2 cellular contexts compared by ENCODE assay signal in the genomic region with DNA sequence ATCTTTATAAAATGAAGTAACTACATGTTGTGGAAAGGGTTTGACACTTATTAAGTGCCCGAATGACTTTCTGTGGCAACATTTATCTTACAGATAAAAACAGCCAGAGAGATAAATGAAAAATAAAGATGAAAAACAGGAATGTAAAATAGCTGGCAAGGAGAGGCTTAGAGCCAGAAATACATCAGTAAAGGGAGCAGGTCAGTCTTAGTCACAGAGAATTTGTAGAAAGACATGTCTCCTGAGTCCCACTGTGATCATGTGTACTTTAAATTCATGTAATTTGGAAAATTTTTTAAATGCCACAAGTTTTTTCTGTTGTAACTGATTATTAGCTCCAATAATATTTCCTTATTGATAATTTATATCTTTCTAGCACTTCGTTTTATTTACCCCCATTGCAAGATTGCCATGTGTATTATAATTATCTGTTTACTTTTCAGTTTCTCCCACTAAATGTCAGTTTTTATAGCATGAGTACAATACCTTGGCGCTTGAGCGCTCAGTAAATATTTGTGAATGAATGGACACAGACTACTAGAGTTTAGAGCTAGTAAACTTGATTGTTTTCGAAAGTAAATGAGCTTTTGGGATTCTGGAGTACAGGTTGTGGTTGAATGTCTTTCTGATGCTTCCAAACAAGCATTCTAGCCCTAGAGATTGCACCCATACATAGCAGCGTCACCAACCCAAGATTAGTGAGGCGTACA.
TF ChIP-seq lines count a peak whose summit lies in the region.

No MANE protein-coding gene starts in this region.

TF ChIP-seq in HCT116, 20 proteins besides CTCF, POLR2A, EP300 and RAD21:
- TF ChIP-seq, protein P1, sequence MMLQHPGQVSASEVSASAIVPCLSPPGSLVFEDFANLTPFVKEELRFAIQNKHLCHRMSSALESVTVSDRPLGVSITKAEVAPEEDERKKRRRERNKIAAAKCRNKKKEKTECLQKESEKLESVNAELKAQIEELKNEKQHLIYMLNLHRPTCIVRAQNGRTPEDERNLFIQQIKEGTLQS (IDR thresholded peaks at IDR 0.05), result no peak
- TF ChIP-seq, protein P2, sequence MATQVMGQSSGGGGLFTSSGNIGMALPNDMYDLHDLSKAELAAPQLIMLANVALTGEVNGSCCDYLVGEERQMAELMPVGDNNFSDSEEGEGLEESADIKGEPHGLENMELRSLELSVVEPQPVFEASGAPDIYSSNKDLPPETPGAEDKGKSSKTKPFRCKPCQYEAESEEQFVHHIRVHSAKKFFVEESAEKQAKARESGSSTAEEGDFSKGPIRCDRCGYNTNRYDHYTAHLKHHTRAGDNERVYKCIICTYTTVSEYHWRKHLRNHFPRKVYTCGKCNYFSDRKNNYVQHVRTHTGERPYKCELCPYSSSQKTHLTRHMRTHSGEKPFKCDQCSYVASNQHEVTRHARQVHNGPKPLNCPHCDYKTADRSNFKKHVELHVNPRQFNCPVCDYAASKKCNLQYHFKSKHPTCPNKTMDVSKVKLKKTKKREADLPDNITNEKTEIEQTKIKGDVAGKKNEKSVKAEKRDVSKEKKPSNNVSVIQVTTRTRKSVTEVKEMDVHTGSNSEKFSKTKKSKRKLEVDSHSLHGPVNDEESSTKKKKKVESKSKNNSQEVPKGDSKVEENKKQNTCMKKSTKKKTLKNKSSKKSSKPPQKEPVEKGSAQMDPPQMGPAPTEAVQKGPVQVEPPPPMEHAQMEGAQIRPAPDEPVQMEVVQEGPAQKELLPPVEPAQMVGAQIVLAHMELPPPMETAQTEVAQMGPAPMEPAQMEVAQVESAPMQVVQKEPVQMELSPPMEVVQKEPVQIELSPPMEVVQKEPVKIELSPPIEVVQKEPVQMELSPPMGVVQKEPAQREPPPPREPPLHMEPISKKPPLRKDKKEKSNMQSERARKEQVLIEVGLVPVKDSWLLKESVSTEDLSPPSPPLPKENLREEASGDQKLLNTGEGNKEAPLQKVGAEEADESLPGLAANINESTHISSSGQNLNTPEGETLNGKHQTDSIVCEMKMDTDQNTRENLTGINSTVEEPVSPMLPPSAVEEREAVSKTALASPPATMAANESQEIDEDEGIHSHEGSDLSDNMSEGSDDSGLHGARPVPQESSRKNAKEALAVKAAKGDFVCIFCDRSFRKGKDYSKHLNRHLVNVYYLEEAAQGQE (IDR thresholded peaks at IDR 0.05; ENCODE audit: low read depth), result no peak
- TF ChIP-seq TCF7L2 (IDR thresholded peaks at IDR 0.05; ENCODE audit: borderline replicate concordance, extremely low read depth, insufficient read depth, insufficient read length) (no peak), FOSL1 (IDR thresholded peaks at IDR 0.05; ENCODE audit: low read depth) (no peak), JUND (IDR thresholded peaks at IDR 0.05) (no peak), YY1 (IDR thresholded peaks at IDR 0.05; ENCODE audit: extremely low read depth, insufficient replicate concordance, low read depth, low read length) (no peak), CBX3 (IDR thresholded peaks at IDR 0.05; ENCODE audit: low read depth) (no peak), POLR2AphosphoS5 (IDR thresholded peaks at IDR 0.05; ENCODE audit: low read depth, low read length) (no peak), ELF1 (IDR thresholded peaks at IDR 0.05; ENCODE audit: borderline replicate concordance, low read depth) (no peak), ZFX (IDR thresholded peaks at IDR 0.05) (no peak)
- TF ChIP-seq, protein P3, sequence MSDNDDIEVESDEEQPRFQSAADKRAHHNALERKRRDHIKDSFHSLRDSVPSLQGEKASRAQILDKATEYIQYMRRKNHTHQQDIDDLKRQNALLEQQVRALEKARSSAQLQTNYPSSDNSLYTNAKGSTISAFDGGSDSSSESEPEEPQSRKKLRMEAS (IDR thresholded peaks at IDR 0.05), result no peak

TF ChIP-seq in HepG2, 621 proteins besides CTCF, POLR2A, EP300 and RAD21:
- TF ChIP-seq, protein P4, sequence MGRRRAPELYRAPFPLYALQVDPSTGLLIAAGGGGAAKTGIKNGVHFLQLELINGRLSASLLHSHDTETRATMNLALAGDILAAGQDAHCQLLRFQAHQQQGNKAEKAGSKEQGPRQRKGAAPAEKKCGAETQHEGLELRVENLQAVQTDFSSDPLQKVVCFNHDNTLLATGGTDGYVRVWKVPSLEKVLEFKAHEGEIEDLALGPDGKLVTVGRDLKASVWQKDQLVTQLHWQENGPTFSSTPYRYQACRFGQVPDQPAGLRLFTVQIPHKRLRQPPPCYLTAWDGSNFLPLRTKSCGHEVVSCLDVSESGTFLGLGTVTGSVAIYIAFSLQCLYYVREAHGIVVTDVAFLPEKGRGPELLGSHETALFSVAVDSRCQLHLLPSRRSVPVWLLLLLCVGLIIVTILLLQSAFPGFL (CRISPR knock-in tag; IDR thresholded peaks at IDR 0.05), result no peak
- TF ChIP-seq NR3C1 (CRISPR knock-in tag; IDR thresholded peaks at IDR 0.05) (no peak), KDM3A (CRISPR knock-in tag; IDR thresholded peaks at IDR 0.05; ENCODE audit: low read depth) (no peak), GATAD2A (CRISPR knock-in tag; IDR thresholded peaks at IDR 0.05) (peak; percentile 27; the same call in 1 of the 2 replicates), KLF6 (CRISPR knock-in tag; IDR thresholded peaks at IDR 0.05) (no peak), ZNF350 (CRISPR knock-in tag; IDR thresholded peaks at IDR 0.05; ENCODE audit: borderline replicate concordance, low read depth) (no peak), FOXP1 (IDR thresholded peaks at IDR 0.05) (no peak), FOXP1 (CRISPR knock-in tag; IDR thresholded peaks at IDR 0.05) (0 out of 2 replicates have a peak, but pooled peaks have one; percentile 18), ZNF282 (IDR thresholded peaks at IDR 0.05; ENCODE audit: partially characterized antibody) (no peak), RXRB (CRISPR knock-in tag; IDR thresholded peaks at IDR 0.05; ENCODE audit: borderline replicate concordance) (no peak), ZNF205 (CRISPR knock-in tag; IDR thresholded peaks at IDR 0.05) (peak; percentile 81), HMG20B (CRISPR knock-in tag; conservative IDR thresholded peaks at IDR 0.05) (no peak), CEBPG (CRISPR knock-in tag; IDR thresholded peaks at IDR 0.05) (no peak), SAP130 (CRISPR knock-in tag; IDR thresholded peaks at IDR 0.05; ENCODE audit: low read depth) (no peak), SOX13 (IDR thresholded peaks at IDR 0.05) (no peak), SOX13 (CRISPR knock-in tag; conservative IDR thresholded peaks at IDR 0.05 in 1 of 2, IDR thresholded peaks at IDR 0.05 in 1 of 2) (peak in 1 of 2 experiments; percentile 66; a peak in 2 of 4 replicates), SNAI1 (CRISPR knock-in tag; IDR thresholded peaks at IDR 0.05; ENCODE audit: borderline replicate concordance) (no peak), JUND (CRISPR knock-in tag; IDR thresholded peaks at IDR 0.05) (no peak), FOXA3 (CRISPR knock-in tag; IDR thresholded peaks at IDR 0.05) (peak; percentile 53), ZNF670 (CRISPR knock-in tag; IDR thresholded peaks at IDR 0.05; ENCODE audit: borderline replicate concordance) (no peak), ZSCAN12 (CRISPR knock-in tag; IDR thresholded peaks at IDR 0.05) (no peak), ZNF335 (CRISPR knock-in tag; IDR thresholded peaks at IDR 0.05) (no peak), AGO1 (IDR thresholded peaks at IDR 0.05; ENCODE audit: low read depth, low read length, poor library complexity, severe bottlenecking) (no peak), SNRNP70 (IDR thresholded peaks at IDR 0.05; ENCODE audit: low read depth, low read length) (no peak), SOX5 (CRISPR knock-in tag; IDR thresholded peaks at IDR 0.05; ENCODE audit: borderline replicate concordance) (peak; percentile 63; the same call in 1 of the 2 replicates), MED13 (CRISPR knock-in tag; IDR thresholded peaks at IDR 0.05) (no peak), SOX6 (IDR thresholded peaks at IDR 0.05) (no peak), SOX6 (CRISPR knock-in tag; IDR thresholded peaks at IDR 0.05) (peak; percentile 34; the same call in 1 of the 2 replicates)
- TF ChIP-seq, protein P5, sequence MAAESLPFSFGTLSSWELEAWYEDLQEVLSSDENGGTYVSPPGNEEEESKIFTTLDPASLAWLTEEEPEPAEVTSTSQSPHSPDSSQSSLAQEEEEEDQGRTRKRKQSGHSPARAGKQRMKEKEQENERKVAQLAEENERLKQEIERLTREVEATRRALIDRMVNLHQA (CRISPR knock-in tag; IDR thresholded peaks at IDR 0.05), result no peak
- TF ChIP-seq, protein P6, sequence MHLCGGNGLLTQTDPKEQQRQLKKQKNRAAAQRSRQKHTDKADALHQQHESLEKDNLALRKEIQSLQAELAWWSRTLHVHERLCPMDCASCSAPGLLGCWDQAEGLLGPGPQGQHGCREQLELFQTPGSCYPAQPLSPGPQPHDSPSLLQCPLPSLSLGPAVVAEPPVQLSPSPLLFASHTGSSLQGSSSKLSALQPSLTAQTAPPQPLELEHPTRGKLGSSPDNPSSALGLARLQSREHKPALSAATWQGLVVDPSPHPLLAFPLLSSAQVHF (CRISPR knock-in tag; IDR thresholded peaks at IDR 0.05), result no peak
- TF ChIP-seq, protein P7, sequence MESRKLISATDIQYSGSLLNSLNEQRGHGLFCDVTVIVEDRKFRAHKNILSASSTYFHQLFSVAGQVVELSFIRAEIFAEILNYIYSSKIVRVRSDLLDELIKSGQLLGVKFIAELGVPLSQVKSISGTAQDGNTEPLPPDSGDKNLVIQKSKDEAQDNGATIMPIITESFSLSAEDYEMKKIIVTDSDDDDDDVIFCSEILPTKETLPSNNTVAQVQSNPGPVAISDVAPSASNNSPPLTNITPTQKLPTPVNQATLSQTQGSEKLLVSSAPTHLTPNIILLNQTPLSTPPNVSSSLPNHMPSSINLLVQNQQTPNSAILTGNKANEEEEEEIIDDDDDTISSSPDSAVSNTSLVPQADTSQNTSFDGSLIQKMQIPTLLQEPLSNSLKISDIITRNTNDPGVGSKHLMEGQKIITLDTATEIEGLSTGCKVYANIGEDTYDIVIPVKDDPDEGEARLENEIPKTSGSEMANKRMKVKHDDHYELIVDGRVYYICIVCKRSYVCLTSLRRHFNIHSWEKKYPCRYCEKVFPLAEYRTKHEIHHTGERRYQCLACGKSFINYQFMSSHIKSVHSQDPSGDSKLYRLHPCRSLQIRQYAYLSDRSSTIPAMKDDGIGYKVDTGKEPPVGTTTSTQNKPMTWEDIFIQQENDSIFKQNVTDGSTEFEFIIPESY (CRISPR knock-in tag; IDR thresholded peaks at IDR 0.05), result peak; percentile 56; the same call in 1 of the 2 replicates
- TF ChIP-seq, protein P8, sequence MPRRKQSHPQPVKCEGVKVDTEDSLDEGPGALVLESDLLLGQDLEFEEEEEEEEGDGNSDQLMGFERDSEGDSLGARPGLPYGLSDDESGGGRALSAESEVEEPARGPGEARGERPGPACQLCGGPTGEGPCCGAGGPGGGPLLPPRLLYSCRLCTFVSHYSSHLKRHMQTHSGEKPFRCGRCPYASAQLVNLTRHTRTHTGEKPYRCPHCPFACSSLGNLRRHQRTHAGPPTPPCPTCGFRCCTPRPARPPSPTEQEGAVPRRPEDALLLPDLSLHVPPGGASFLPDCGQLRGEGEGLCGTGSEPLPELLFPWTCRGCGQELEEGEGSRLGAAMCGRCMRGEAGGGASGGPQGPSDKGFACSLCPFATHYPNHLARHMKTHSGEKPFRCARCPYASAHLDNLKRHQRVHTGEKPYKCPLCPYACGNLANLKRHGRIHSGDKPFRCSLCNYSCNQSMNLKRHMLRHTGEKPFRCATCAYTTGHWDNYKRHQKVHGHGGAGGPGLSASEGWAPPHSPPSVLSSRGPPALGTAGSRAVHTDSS (CRISPR knock-in tag; conservative IDR thresholded peaks at IDR 0.05), result no peak
- TF ChIP-seq, protein P9, sequence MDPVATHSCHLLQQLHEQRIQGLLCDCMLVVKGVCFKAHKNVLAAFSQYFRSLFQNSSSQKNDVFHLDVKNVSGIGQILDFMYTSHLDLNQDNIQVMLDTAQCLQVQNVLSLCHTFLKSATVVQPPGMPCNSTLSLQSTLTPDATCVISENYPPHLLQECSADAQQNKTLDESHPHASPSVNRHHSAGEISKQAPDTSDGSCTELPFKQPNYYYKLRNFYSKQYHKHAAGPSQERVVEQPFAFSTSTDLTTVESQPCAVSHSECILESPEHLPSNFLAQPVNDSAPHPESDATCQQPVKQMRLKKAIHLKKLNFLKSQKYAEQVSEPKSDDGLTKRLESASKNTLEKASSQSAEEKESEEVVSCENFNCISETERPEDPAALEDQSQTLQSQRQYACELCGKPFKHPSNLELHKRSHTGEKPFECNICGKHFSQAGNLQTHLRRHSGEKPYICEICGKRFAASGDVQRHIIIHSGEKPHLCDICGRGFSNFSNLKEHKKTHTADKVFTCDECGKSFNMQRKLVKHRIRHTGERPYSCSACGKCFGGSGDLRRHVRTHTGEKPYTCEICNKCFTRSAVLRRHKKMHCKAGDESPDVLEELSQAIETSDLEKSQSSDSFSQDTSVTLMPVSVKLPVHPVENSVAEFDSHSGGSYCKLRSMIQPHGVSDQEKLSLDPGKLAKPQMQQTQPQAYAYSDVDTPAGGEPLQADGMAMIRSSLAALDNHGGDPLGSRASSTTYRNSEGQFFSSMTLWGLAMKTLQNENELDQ (CRISPR knock-in tag; IDR thresholded peaks at IDR 0.05; ENCODE audit: borderline replicate concordance), result no peak
- TF ChIP-seq, protein P10, sequence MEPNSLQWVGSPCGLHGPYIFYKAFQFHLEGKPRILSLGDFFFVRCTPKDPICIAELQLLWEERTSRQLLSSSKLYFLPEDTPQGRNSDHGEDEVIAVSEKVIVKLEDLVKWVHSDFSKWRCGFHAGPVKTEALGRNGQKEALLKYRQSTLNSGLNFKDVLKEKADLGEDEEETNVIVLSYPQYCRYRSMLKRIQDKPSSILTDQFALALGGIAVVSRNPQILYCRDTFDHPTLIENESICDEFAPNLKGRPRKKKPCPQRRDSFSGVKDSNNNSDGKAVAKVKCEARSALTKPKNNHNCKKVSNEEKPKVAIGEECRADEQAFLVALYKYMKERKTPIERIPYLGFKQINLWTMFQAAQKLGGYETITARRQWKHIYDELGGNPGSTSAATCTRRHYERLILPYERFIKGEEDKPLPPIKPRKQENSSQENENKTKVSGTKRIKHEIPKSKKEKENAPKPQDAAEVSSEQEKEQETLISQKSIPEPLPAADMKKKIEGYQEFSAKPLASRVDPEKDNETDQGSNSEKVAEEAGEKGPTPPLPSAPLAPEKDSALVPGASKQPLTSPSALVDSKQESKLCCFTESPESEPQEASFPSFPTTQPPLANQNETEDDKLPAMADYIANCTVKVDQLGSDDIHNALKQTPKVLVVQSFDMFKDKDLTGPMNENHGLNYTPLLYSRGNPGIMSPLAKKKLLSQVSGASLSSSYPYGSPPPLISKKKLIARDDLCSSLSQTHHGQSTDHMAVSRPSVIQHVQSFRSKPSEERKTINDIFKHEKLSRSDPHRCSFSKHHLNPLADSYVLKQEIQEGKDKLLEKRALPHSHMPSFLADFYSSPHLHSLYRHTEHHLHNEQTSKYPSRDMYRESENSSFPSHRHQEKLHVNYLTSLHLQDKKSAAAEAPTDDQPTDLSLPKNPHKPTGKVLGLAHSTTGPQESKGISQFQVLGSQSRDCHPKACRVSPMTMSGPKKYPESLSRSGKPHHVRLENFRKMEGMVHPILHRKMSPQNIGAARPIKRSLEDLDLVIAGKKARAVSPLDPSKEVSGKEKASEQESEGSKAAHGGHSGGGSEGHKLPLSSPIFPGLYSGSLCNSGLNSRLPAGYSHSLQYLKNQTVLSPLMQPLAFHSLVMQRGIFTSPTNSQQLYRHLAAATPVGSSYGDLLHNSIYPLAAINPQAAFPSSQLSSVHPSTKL (CRISPR knock-in tag; IDR thresholded peaks at IDR 0.05), result peak; percentile 28; the same call in 1 of the 2 replicates
- TF ChIP-seq, protein P11, sequence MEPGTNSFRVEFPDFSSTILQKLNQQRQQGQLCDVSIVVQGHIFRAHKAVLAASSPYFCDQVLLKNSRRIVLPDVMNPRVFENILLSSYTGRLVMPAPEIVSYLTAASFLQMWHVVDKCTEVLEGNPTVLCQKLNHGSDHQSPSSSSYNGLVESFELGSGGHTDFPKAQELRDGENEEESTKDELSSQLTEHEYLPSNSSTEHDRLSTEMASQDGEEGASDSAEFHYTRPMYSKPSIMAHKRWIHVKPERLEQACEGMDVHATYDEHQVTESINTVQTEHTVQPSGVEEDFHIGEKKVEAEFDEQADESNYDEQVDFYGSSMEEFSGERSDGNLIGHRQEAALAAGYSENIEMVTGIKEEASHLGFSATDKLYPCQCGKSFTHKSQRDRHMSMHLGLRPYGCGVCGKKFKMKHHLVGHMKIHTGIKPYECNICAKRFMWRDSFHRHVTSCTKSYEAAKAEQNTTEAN (CRISPR knock-in tag; conservative IDR thresholded peaks at IDR 0.05), result no peak
